Comparison of ENCODE assay signal across 8 cellular contexts in the genomic region with DNA sequence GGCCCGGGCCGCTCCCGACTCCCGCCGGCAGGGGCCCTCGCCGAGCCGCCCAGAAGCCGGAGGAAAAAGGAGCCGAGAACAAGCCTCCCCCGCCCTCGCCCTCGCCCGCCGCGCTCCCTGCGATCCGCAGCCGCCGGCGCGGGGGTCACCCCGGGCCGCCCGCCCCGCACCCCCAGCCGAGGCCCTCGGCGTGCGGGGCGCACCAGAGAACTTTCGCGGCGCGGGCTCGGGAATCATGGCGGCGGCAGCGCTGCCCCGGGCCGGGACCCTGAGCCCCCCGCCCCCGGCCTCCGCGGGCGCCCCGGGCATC. TPM values are rescaled to one million over a fixed set of nuclear protein-coding genes. Genes with fewer than 3 reads are reported as not detected.
DNase-seq lines count a peak whose midpoint lies in the region; ATAC-seq and TF ChIP-seq lines count a peak whose summit lies in the region.

No MANE protein-coding gene starts in this region.

- BruUV-seq in Calu3 (replicated peaks; lab: Mats Ljungman, UMichigan), result no TSS peak

- no peaks in the 10 kb centered on the region for H3K27me3 Mint-ChIP-seq in Calu3 (ENCODE audit: unreplicated experiment)
- no peaks in the 10 kb centered on the region for H3K27me3 Mint-ChIP-seq in activated naive CD8-positive, alpha-beta T cell treated with anti-CD3 and anti-CD28 coated beads, Interleukin-2, amount 50 U/mL, for 24 hours

- DNase-seq in Calu3 (peak; percentile 88), T follicular helper cell (ENCODE audit: low read depth) (peak; percentile 65), left ventricle myocardium superior (peak; percentile 86), retina (peak; percentile 37), GOT3 (lab: John Stamatoyannopoulos, UW) (no peak)
- DNase-seq in Jurkat, Clone E6-1 (ENCODE audit: low read depth, low spot score), result peak; percentile 35
- DNase-seq in activated naive CD8-positive, alpha-beta T cell treated with anti-CD3 and anti-CD28 coated beads, Interleukin-2, amount 50 U/mL, for 24 hours, result peak; percentile 79

- CTCF ChIA-PET in Calu3 (lab: Charles Lee), result interaction anchor here (0.6 to 0.9 kb wide), 2 partner anchors 94 to 701 kb away, joined by 3 to 6 read pairs; a partner anchor contains a TSS

- peaks cover 27% of the 10 kb centered on the region for H3K36me3 Mint-ChIP-seq in Calu3 (ENCODE audit: insufficient read depth, unreplicated experiment)
- peaks cover 2% of the 10 kb centered on the region for H3K36me3 Mint-ChIP-seq in activated naive CD8-positive, alpha-beta T cell treated with anti-CD3 and anti-CD28 coated beads, Interleukin-2, amount 50 U/mL, for 24 hours (ENCODE audit: low read depth)

- no peak overlapping the region for H3K4me3 Mint-ChIP-seq in Calu3 (ENCODE audit: low read depth, unreplicated experiment)
- H3K4me3 Mint-ChIP-seq in activated naive CD8-positive, alpha-beta T cell treated with anti-CD3 and anti-CD28 coated beads, Interleukin-2, amount 50 U/mL, for 24 hours, result no peak overlapping the region

- H3K4me3 ChIP-seq in Jurkat, Clone E6-1 (ENCODE audit: low read length), result peak overlapping the region; percentile 32

- no peaks in the 10 kb centered on the region for H3K4me1 Mint-ChIP-seq in Calu3 (ENCODE audit: low read depth, unreplicated experiment)
- peaks cover 19% of the 10 kb centered on the region for H3K4me1 Mint-ChIP-seq in activated naive CD8-positive, alpha-beta T cell treated with anti-CD3 and anti-CD28 coated beads, Interleukin-2, amount 50 U/mL, for 24 hours

- no peak overlapping the region for H3K27ac Mint-ChIP-seq in Calu3 (ENCODE audit: unreplicated experiment)
- no peak overlapping the region for H3K27ac Mint-ChIP-seq in activated naive CD8-positive, alpha-beta T cell treated with anti-CD3 and anti-CD28 coated beads, Interleukin-2, amount 50 U/mL, for 24 hours

- no peaks in the 10 kb centered on the region for H3K9me3 Mint-ChIP-seq in Calu3 (ENCODE audit: low read depth, unreplicated experiment)
- no peaks in the 10 kb centered on the region for H3K9me3 Mint-ChIP-seq in activated naive CD8-positive, alpha-beta T cell treated with anti-CD3 and anti-CD28 coated beads, Interleukin-2, amount 50 U/mL, for 24 hours

- intact Hi-C loops in Calu3 (cut with micrococcal nuclease; ENCODE audit: unreplicated experiment), result no loop called here
- intact Hi-C loops in left ventricle myocardium superior (cut with micrococcal nuclease), result no loop called here

- peak; percentile 51 for ATAC-seq in GM21423 (IDR thresholded peaks at IDR 0.05; ENCODE audit: unreplicated experiment)
- ATAC-seq in activated naive CD8-positive, alpha-beta T cell treated with anti-CD3 and anti-CD28 coated beads, Interleukin-2, amount 50 U/mL, for 24 hours, result peak; percentile 65
- peak; percentile 60 for ATAC-seq in left ventricle myocardium superior

- TF ChIP-seq CTCF in Calu3 (IDR thresholded peaks at IDR 0.05; ENCODE audit: unreplicated experiment), result peak; percentile 49

RNA-seq across cellular contexts. Expression of a gene that starts 0.5 kb away (rescaled TPM):
- total RNA-seq in Calu3 (2022) (112 and 114 TPM in 2 replicates), left ventricle myocardium superior (73.1 TPM)
- 101 TPM for polyA plus RNA-seq in Jurkat, Clone E6-1 (2012; ENCODE audit: insufficient read depth, insufficient read length)

RNA-seq across cellular contexts. Expression of a gene that starts 37.9 kb away (rescaled TPM):
- total RNA-seq in Calu3 (2022), result 19.9 and 24.7 TPM in 2 replicates
- 39.4 TPM for polyA plus RNA-seq in Jurkat, Clone E6-1 (2012; ENCODE audit: insufficient read depth, insufficient read length)
- 9.6 TPM for total RNA-seq in left ventricle myocardium superior

RNA-seq across cellular contexts. Expression of a gene that starts 38.2 kb away (rescaled TPM):
- total RNA-seq in Calu3 (2022) (52.5 and 69.5 TPM in 2 replicates), left ventricle myocardium superior (27.7 TPM)
- polyA plus RNA-seq in Jurkat, Clone E6-1 (2012; ENCODE audit: insufficient read depth, insufficient read length), result 77.6 TPM
